Comparison of ENCODE assay signal across 1 cellular context in the genomic region with DNA sequence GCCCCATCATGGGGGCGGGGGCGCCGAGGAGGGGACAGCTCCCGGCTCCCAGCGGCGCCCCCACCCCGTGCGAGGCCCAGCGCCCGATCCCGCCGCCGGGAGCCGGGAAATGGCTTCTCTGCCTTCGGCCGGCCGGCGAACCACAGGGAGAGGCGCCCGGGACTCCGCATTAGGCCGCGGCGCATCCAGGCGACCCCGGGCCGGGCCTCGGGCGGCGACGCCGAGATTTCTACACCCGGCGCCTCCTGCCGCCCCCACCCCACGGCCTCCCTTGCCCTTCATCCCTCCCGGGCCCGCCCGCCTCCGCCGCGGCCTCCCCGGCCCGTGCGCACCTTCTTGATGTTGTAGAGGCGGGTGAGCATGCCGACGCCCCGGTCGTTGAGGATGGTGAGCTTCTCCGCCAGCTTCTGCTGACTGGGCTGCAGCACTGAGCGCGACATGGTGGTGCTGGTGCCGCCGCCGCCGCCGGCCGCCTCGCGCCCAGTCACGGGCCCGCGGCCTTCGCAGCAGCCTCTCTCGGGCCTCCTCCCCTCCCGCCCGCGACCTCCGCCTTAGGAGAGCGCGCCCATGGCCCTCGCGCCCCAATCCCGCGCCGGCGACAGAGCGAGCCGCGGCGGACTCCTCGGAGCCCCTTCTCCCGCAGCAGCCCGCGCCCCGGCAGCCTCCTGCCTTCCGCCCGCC.
TF ChIP-seq lines count a peak whose summit lies in the region.

No MANE protein-coding gene starts in this region.

TF ChIP-seq in HepG2, 621 proteins besides CTCF, POLR2A, EP300 and RAD21 (continued from another document):
- TF ChIP-seq, protein P1, sequence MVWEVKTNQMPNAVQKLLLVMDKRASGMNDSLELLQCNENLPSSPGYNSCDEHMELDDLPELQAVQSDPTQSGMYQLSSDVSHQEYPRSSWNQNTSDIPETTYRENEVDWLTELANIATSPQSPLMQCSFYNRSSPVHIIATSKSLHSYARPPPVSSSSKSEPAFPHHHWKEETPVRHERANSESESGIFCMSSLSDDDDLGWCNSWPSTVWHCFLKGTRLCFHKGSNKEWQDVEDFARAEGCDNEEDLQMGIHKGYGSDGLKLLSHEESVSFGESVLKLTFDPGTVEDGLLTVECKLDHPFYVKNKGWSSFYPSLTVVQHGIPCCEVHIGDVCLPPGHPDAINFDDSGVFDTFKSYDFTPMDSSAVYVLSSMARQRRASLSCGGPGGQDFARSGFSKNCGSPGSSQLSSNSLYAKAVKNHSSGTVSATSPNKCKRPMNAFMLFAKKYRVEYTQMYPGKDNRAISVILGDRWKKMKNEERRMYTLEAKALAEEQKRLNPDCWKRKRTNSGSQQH (CRISPR knock-in tag; IDR thresholded peaks at IDR 0.05; ENCODE audit: low read depth), result peak; percentile 62; the same call in 1 of the 2 replicates
- peak; percentile 94 for TF ChIP-seq ZNF674 (CRISPR knock-in tag; IDR thresholded peaks at IDR 0.05; ENCODE audit: low read depth)
- peak; percentile 59; the same call in 1 of the 2 replicates for TF ChIP-seq ZNF564 (CRISPR knock-in tag; IDR thresholded peaks at IDR 0.05)
- peak; percentile 18 for TF ChIP-seq ZMAT3 (CRISPR knock-in tag; conservative IDR thresholded peaks at IDR 0.05)
- peak; percentile 92 for TF ChIP-seq AGO2 (optimal IDR thresholded peaks at IDR 0.05; ENCODE audit: low read depth, low read length)
- TF ChIP-seq ASH2L (IDR thresholded peaks at IDR 0.05; ENCODE audit: insufficient read length, low read depth, low read length), result peak; percentile 86
- peak; percentile 22 for TF ChIP-seq SKI (IDR thresholded peaks at IDR 0.05; ENCODE audit: partially characterized antibody)
- TF ChIP-seq ZFY (CRISPR knock-in tag; IDR thresholded peaks at IDR 0.05), result peak; percentile 98
- peak; percentile 69 for TF ChIP-seq ZNF883 (CRISPR knock-in tag; IDR thresholded peaks at IDR 0.05; ENCODE audit: not compliant biosample characterization)
- 0 out of 2 replicates have a peak, but pooled peaks have one; percentile 8 for TF ChIP-seq KMT2B (CRISPR knock-in tag; IDR thresholded peaks at IDR 0.05)
- TF ChIP-seq, protein P2, sequence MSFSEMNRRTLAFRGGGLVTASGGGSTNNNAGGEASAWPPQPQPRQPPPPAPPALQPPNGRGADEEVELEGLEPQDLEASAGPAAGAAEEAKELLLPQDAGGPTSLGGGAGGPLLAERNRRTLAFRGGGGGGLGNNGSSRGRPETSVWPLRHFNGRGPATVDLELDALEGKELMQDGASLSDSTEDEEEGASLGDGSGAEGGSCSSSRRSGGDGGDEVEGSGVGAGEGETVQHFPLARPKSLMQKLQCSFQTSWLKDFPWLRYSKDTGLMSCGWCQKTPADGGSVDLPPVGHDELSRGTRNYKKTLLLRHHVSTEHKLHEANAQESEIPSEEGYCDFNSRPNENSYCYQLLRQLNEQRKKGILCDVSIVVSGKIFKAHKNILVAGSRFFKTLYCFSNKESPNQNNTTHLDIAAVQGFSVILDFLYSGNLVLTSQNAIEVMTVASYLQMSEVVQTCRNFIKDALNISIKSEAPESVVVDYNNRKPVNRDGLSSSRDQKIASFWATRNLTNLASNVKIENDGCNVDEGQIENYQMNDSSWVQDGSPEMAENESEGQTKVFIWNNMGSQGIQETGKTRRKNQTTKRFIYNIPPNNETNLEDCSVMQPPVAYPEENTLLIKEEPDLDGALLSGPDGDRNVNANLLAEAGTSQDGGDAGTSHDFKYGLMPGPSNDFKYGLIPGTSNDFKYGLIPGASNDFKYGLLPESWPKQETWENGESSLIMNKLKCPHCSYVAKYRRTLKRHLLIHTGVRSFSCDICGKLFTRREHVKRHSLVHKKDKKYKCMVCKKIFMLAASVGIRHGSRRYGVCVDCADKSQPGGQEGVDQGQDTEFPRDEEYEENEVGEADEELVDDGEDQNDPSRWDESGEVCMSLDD (CRISPR knock-in tag; IDR thresholded peaks at IDR 0.05; ENCODE audit: borderline replicate concordance), result 0 out of 2 replicates have a peak, but pooled peaks have one; percentile 13
- peak; percentile 45 for TF ChIP-seq TBX2 (CRISPR knock-in tag; IDR thresholded peaks at IDR 0.05; ENCODE audit: borderline replicate concordance)
